In the genomic region with DNA sequence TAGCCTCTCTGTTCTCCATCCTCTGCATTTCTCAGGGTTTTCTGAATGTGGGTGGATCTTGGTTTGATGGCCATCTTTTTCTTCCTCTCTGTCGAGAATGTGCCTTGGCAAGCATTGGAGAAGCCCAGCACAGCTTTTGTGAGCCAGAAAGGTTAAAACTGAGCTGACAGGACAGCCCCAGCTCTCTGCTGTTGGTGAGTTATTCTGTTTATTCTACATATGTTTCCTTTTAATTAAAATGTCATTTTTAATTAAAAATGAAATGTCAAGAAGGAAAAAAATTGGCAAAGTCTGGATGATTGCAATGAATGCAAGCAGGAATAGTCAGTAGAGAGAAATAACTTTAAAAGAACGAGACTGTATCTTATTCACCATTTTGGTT, we compare ENCODE assay signal across 26 cellular contexts.
"Had no signal": no experiment of that assay in that cellular context is flagged by ENCODE, and none has a peak within 500 bp of the region (broad histone marks: within the 10 kb centered on the region; RNA-seq: fewer than 3 reads in every experiment).

No MANE protein-coding gene starts in this region.

- H3K4me3 ChIP-seq: breast epithelium, esophagus muscularis mucosa, heart left ventricle, lung, pancreas, prostate gland, testis, transverse colon had no signal

- H3K36me3 ChIP-seq: breast epithelium, esophagus muscularis mucosa, heart left ventricle, pancreas, prostate gland, transverse colon, WERI-Rb-1 had no signal

- DNase-seq: activated CD4-positive, alpha-beta T cell treated with anti-CD3 and anti-CD28 coated beads for 48 hours; activated CD4-positive, alpha-beta T cell treated with anti-CD3 and anti-CD28 coated beads, Interleukin-2, amount 50 U/mL, for 48 hours; activated CD8-positive, alpha-beta memory T cell treated with anti-CD3 and anti-CD28 coated beads, Interleukin-2, amount 50 U/mL, for 48 hours; activated gamma-delta T cell; activated naive CD4-positive, alpha-beta T cell treated with anti-CD3 and anti-CD28 coated beads, Interleukin-2, amount 50 U/mL, for 16 hours; activated T-cell treated with anti-CD3 and anti-CD28 coated beads, Interleukin-2, amount 50 U/mL, for 24 hours; amygdala; dermis blood vessel endothelial cell; effector CD4-positive, alpha-beta T cell; mesendoderm; natural killer cell; pancreas; stimulated activated CD4-positive, alpha-beta T cell treated with anti-CD3 and anti-CD28 coated beads, Interleukin-4, amount 100 ng/mL, for 1 hour; stimulated activated naive CD8-positive, alpha-beta T cell treated with anti-CD3 and anti-CD28 coated beads, Interleukin-15, Interleukin-2, amounts not matched to agents 100 U/mL and 50 U/mL, for 24 hours; T-helper 17 cell; T1000; testis; transverse colon; WERI-Rb-1 had no signal

- ATAC-seq: activated CD4-positive, CD25-positive, alpha-beta regulatory T cell treated with anti-CD3 and anti-CD28 coated beads, Interleukin-2, amount 50 U/mL, for 24 hours; heart left ventricle; left lobe of liver; natural killer cell; pancreas; stimulated activated naive CD8-positive, alpha-beta T cell treated with anti-CD3 and anti-CD28 coated beads, Interleukin-15, Interleukin-2, amounts not matched to agents 100 U/mL and 50 U/mL, for 24 hours; T-helper 17 cell had no signal

- H3K9me3 ChIP-seq: pancreas, prostate gland, testis had no signal

- H3K27ac ChIP-seq: breast epithelium, esophagus muscularis mucosa, heart left ventricle, pancreas, prostate gland, testis, transverse colon, WERI-Rb-1 had no signal

- H3K27me3 ChIP-seq: breast epithelium, esophagus muscularis mucosa, heart left ventricle, pancreas, testis, transverse colon had no signal

- H3K4me1 ChIP-seq: breast epithelium, esophagus muscularis mucosa, pancreas, prostate gland, testis had no signal
